Comparison of ENCODE assay signal across 2 cellular contexts in the genomic region with DNA sequence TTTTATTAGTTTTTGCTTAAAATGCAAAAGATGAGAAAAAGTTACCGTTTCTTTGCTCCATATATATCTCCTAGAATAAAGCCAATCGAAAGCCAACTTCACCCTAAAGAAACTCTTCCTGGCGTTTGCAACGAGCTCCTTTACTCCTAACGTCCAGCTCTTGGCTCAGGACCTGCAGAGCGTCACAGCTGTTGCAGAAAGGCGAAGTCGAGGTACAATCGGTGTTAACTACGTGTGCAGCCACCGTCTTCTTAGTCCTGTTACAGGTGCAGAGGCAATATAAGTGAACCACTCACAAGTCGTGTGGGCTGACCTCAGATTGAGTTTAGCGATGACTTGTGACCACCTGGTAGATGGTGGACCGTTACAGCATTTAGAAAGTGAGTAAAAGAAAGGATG.
TF ChIP-seq lines count a peak whose summit lies in the region.

No MANE protein-coding gene starts in this region.

TF ChIP-seq in IMR-90, 13 proteins besides CTCF, POLR2A, EP300 and RAD21:
- TF ChIP-seq, protein P1, sequence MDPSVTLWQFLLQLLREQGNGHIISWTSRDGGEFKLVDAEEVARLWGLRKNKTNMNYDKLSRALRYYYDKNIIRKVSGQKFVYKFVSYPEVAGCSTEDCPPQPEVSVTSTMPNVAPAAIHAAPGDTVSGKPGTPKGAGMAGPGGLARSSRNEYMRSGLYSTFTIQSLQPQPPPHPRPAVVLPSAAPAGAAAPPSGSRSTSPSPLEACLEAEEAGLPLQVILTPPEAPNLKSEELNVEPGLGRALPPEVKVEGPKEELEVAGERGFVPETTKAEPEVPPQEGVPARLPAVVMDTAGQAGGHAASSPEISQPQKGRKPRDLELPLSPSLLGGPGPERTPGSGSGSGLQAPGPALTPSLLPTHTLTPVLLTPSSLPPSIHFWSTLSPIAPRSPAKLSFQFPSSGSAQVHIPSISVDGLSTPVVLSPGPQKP (IDR thresholded peaks at IDR 0.05; ENCODE audit: borderline replicate concordance, low read depth, low read length), result no peak

TF ChIP-seq in GM12878, 131 proteins besides CTCF, POLR2A, EP300 and RAD21:
- TF ChIP-seq HDGF (IDR thresholded peaks at IDR 0.05), result no peak
- TF ChIP-seq NFYA (IDR thresholded peaks at IDR 0.05; ENCODE audit: borderline replicate concordance, low read depth, low read length), result no peak
- TF ChIP-seq ETV6 (conservative IDR thresholded peaks at IDR 0.05 in 1 of 2, IDR thresholded peaks at IDR 0.05 in 1 of 2; ENCODE audit: borderline replicate concordance in 1 of 2, low read depth in 1 of 2), result no peak
- TF ChIP-seq, protein P2, sequence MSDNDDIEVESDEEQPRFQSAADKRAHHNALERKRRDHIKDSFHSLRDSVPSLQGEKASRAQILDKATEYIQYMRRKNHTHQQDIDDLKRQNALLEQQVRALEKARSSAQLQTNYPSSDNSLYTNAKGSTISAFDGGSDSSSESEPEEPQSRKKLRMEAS (IDR thresholded peaks at IDR 0.05; ENCODE audit: low read depth, low read length), result no peak
- TF ChIP-seq TCF7 (IDR thresholded peaks at IDR 0.05; ENCODE audit: borderline replicate concordance), result no peak
- TF ChIP-seq, protein P3, sequence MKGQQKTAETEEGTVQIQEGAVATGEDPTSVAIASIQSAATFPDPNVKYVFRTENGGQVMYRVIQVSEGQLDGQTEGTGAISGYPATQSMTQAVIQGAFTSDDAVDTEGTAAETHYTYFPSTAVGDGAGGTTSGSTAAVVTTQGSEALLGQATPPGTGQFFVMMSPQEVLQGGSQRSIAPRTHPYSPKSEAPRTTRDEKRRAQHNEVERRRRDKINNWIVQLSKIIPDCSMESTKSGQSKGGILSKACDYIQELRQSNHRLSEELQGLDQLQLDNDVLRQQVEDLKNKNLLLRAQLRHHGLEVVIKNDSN (IDR thresholded peaks at IDR 0.05; ENCODE audit: borderline replicate concordance, extremely low read length, insufficient read depth, low read depth, low read length), result no peak
- no peak for TF ChIP-seq BCL11A (IDR thresholded peaks at IDR 0.05; ENCODE audit: low read depth, low read length)
- no peak for TF ChIP-seq SUZ12 (IDR thresholded peaks at IDR 0.05; ENCODE audit: unreplicated experiment)
- TF ChIP-seq SREBF2 (IDR thresholded peaks at IDR 0.05; ENCODE audit: low read length), result no peak
- no peak for TF ChIP-seq EGR1 (IDR thresholded peaks at IDR 0.05; ENCODE audit: borderline replicate concordance in 1 of 2, low read depth in 2 of 2, low read length in 2 of 2)
- TF ChIP-seq, protein P4, sequence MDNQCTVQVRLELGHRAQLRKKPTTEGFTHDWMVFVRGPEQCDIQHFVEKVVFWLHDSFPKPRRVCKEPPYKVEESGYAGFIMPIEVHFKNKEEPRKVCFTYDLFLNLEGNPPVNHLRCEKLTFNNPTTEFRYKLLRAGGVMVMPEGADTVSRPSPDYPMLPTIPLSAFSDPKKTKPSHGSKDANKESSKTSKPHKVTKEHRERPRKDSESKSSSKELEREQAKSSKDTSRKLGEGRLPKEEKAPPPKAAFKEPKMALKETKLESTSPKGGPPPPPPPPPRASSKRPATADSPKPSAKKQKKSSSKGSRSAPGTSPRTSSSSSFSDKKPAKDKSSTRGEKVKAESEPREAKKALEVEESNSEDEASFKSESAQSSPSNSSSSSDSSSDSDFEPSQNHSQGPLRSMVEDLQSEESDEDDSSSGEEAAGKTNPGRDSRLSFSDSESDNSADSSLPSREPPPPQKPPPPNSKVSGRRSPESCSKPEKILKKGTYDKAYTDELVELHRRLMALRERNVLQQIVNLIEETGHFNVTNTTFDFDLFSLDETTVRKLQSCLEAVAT (IDR thresholded peaks at IDR 0.05), result no peak
- TF ChIP-seq, protein P5, sequence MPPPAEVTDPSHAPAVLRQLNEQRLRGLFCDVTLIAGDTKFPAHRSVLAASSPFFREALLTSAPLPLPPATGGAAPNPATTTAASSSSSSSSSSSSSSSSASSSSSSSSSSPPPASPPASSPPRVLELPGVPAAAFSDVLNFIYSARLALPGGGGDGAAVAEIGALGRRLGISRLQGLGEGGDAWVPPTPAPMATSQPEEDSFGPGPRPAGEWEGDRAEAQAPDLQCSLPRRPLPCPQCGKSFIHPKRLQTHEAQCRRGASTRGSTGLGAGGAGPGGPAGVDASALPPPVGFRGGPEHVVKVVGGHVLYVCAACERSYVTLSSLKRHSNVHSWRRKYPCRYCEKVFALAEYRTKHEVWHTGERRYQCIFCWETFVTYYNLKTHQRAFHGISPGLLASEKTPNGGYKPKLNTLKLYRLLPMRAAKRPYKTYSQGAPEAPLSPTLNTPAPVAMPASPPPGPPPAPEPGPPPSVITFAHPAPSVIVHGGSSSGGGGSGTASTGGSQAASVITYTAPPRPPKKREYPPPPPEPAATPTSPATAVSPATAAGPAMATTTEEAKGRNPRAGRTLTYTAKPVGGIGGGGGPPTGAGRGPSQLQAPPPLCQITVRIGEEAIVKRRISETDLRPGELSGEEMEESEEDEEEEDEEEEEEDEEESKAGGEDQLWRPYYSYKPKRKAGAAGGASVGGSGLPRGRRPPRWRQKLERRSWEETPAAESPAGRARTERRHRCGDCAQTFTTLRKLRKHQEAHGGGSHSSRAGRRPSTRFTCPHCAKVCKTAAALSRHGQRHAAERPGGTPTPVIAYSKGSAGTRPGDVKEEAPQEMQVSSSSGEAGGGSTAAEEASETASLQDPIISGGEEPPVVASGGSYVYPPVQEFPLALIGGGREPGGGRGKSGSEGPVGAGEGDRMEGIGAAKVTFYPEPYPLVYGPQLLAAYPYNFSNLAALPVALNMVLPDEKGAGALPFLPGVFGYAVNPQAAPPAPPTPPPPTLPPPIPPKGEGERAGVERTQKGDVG (CRISPR knock-in tag; IDR thresholded peaks at IDR 0.05), result no peak
- no peak for TF ChIP-seq SREBF1 (IDR thresholded peaks at IDR 0.05; ENCODE audit: low read length)
- no peak for TF ChIP-seq NR2C1 (IDR thresholded peaks at IDR 0.05)
- no peak for TF ChIP-seq NR2C2 (IDR thresholded peaks at IDR 0.05; ENCODE audit: borderline replicate concordance, control insufficient read depth, insufficient read length, low read depth)
- TF ChIP-seq RELA (IDR thresholded peaks at IDR 0.05; ENCODE audit: borderline replicate concordance, partially characterized antibody), result no peak
- TF ChIP-seq FOXM1 (IDR thresholded peaks at IDR 0.05; ENCODE audit: low read depth, low read length), result no peak
- no peak for TF ChIP-seq MTA3 (IDR thresholded peaks at IDR 0.05; ENCODE audit: borderline replicate concordance, low read length)
- TF ChIP-seq, protein P6, sequence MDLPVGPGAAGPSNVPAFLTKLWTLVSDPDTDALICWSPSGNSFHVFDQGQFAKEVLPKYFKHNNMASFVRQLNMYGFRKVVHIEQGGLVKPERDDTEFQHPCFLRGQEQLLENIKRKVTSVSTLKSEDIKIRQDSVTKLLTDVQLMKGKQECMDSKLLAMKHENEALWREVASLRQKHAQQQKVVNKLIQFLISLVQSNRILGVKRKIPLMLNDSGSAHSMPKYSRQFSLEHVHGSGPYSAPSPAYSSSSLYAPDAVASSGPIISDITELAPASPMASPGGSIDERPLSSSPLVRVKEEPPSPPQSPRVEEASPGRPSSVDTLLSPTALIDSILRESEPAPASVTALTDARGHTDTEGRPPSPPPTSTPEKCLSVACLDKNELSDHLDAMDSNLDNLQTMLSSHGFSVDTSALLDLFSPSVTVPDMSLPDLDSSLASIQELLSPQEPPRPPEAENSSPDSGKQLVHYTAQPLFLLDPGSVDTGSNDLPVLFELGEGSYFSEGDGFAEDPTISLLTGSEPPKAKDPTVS (IDR thresholded peaks at IDR 0.05; ENCODE audit: low read depth, low read length), result no peak
- TF ChIP-seq, protein P7, sequence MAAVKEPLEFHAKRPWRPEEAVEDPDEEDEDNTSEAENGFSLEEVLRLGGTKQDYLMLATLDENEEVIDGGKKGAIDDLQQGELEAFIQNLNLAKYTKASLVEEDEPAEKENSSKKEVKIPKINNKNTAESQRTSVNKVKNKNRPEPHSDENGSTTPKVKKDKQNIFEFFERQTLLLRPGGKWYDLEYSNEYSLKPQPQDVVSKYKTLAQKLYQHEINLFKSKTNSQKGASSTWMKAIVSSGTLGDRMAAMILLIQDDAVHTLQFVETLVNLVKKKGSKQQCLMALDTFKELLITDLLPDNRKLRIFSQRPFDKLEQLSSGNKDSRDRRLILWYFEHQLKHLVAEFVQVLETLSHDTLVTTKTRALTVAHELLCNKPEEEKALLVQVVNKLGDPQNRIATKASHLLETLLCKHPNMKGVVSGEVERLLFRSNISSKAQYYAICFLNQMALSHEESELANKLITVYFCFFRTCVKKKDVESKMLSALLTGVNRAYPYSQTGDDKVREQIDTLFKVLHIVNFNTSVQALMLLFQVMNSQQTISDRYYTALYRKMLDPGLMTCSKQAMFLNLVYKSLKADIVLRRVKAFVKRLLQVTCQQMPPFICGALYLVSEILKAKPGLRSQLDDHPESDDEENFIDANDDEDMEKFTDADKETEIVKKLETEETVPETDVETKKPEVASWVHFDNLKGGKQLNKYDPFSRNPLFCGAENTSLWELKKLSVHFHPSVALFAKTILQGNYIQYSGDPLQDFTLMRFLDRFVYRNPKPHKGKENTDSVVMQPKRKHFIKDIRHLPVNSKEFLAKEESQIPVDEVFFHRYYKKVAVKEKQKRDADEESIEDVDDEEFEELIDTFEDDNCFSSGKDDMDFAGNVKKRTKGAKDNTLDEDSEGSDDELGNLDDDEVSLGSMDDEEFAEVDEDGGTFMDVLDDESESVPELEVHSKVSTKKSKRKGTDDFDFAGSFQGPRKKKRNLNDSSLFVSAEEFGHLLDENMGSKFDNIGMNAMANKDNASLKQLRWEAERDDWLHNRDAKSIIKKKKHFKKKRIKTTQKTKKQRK (IDR thresholded peaks at IDR 0.05; ENCODE audit: low read depth, low read length), result no peak
